Comparison of ENCODE assay signal across 20 cellular contexts in genomic region chr12:132260721-132261120, GRCh38.
"Had no signal": no experiment of that assay in that cellular context is flagged by ENCODE, and none has a peak within 500 bp of the region (broad histone marks: within the 10 kb centered on the region; RNA-seq: fewer than 3 reads in every experiment).

No MANE protein-coding gene starts in this region.

- H3K27ac ChIP-seq: SJCRH30 had no signal

- H3K9me3 ChIP-seq: MG63, SJCRH30 had no signal

- DNase-seq: IMR-90, Karpas-422, KG1, MG63, NCI-H1092, NCI-H1105 treated with DMSO at 0.1 percent for 48 hours, NCI-H1417 treated with DMSO at 0.1 percent for 48 hours, NCI-H146, NCI-H1694 treated with DMSO at 0.1 percent for 48 hours, NCI-H1930, NCI-H2081, NCI-H2107, NCI-H2227 treated with DMSO at 0.1 percent for 48 hours, NCI-H524, NCI-H69, NCI-H774, RPMI8226, SHP77 treated with DMSO at 0.1 percent for 48 hours, SJCRH30 had no signal

- H3K27me3 ChIP-seq: MG63, SJCRH30 had no signal

- ATAC-seq: SK-N-SH treated with all-trans-retinoic acid at 6 μM for 48 hours had no signal

- H3K36me3 ChIP-seq: MG63, SJCRH30 had no signal

- H3K4me1 ChIP-seq: SJCRH30 had no signal

- H3K4me3 ChIP-seq: MG63, SJCRH30 had no signal
